ENCODE assay signal across 8 cellular contexts in genomic region chr19:5029596-5029995, GRCh38.
DNase-seq lines count a peak whose midpoint lies in the region; ATAC-seq, FAIRE-seq and TF ChIP-seq lines count a peak whose summit lies in the region.
"Not testable (repeated sequence)": the region's sequence is repeated elsewhere in the genome, so short reads cannot be mapped to it uniquely, and the experiment has no call there.

No MANE protein-coding gene starts in this region.

- 35% methylated on average over 12 of the region's 12 CpGs for WGBS in A549 (ENCODE audit: missing lambda C conversion rate)

- H3K27ac ChIP-seq in A549: not testable (repeated sequence)

- POLR2A ChIA-PET in A549 (lab: Yijun Ruan, JAX): not testable (repeated sequence)

- TF ChIP-seq POLR2A in A549 (IDR thresholded peaks at IDR 0.05; ENCODE audit: low read length): not testable (repeated sequence)

- TF ChIP-seq RAD21 in A549 (conservative IDR thresholded peaks at IDR 0.05 in 1 of 2, IDR thresholded peaks at IDR 0.05 in 1 of 2): peak in 1 of 2 experiments; percentile 33; a peak in 1 of 5 replicates

- H3K4me2 ChIP-seq in A549: not testable (repeated sequence)

- CTCF ChIA-PET in A549 (lab: Yijun Ruan, JAX): interaction anchor here (0.7 to 9.1 kb wide), 18 partner anchors 9 to 551 kb away, joined by 3 to 143 read pairs (median 4); no protein-coding TSS in a partner anchor

- TF ChIP-seq CTCF in A549 (IDR thresholded peaks at IDR 0.05): peak; percentile 55
- peak; percentile 74 for TF ChIP-seq CTCF in GM12873 (IDR thresholded peaks at IDR 0.05; ENCODE audit: insufficient read depth, low read depth, low read length, missing control alignments)

- DNase-seq in A549 (ENCODE audit: low read depth in 1 of 2, low spot score in 1 of 2) (peak; percentile 45 to 66), NCI-H1436 (lab: John Stamatoyannopoulos, UW) (peak; percentile 62), activated T-cell treated with anti-CD3 and anti-CD28 coated beads for 4 hours (peak; percentile 26)
- peak; percentile 52 for DNase-seq in effector CD4-positive, alpha-beta T cell
- DNase-seq in left lobe of liver (ENCODE audit: low spot score): not testable (repeated sequence)
- DNase-seq in stimulated activated CD4-positive, alpha-beta T cell treated with anti-CD3 and anti-CD28 coated beads, Interleukin-15, amount 100 ng/mL, for 48 hours (ENCODE audit: low read depth in 2 of 2): peak; percentile 30 to 45

- not testable (repeated sequence) for H3K4me1 ChIP-seq in A549

- FAIRE-seq in A549 (lab: Jason Lieb, UNC): not testable (repeated sequence)

- not testable (repeated sequence) for H3K4me3 ChIP-seq in A549

- ATAC-seq in A549 (peak in 1 of 2 experiments; percentile 67; a peak in 3 of 6 replicates), SK-N-SH treated with all-trans-retinoic acid at 6 μM for 48 hours (peak; percentile 54), left lobe of liver (peak; percentile 27)

- TF ChIP-seq EP300 in A549 (IDR thresholded peaks at IDR 0.05): not testable (repeated sequence)

- H3K9me3 ChIP-seq in A549: not testable (repeated sequence)

TF ChIP-seq in A549, 52 proteins besides CTCF, POLR2A, EP300 and RAD21:
- peak; percentile 30; the same call in 1 of the 3 replicates for TF ChIP-seq SMC3 (IDR thresholded peaks at IDR 0.05)
